17 cellular contexts compared by ENCODE assay signal in genomic region chr5:127602481-127602880, GRCh38. TPM values are rescaled to one million over a fixed set of nuclear protein-coding genes. Genes with fewer than 3 reads are reported as not detected.
"Had no signal": no experiment of that assay in that cellular context is flagged by ENCODE, and none has a peak within 500 bp of the region (broad histone marks: within the 10 kb centered on the region; RNA-seq: fewer than 3 reads in every experiment).

No MANE protein-coding gene starts in this region.

- H3K4me3 Mint-ChIP-seq: activated CD8-positive, alpha-beta T cell treated with anti-CD3 and anti-CD28 coated beads, Interleukin-2, amount 10 ng/mL, durations not matched to agents 7 days and 5 days; activated naive CD8-positive, alpha-beta T cell treated with anti-CD3 and anti-CD28 coated beads, Interleukin-2, amount 50 U/mL, for 24 hours had no signal

- H3K9me3 ChIP-seq: colonic mucosa had no signal

- H3K4me3 ChIP-seq: colonic mucosa had no signal

- DNase-seq: activated CD4-positive, alpha-beta T cell treated with anti-CD3 and anti-CD28 coated beads for 48 hours; activated CD8-positive, alpha-beta memory T cell treated with anti-CD3 and anti-CD28 coated beads, Interleukin-2, amount 50 U/mL, for 48 hours; activated CD8-positive, alpha-beta T cell treated with anti-CD3 and anti-CD28 coated beads, Interleukin-2, amount 10 ng/mL, durations not matched to agents 7 days and 5 days; activated naive CD4-positive, alpha-beta T cell treated with Interleukin-2 at 50 U/mL for 16 hours; activated naive CD8-positive, alpha-beta T cell treated with anti-CD3 and anti-CD28 coated beads, Interleukin-2, amount 50 U/mL, for 24 hours; caudate nucleus; colonic mucosa; effector CD8-positive, alpha-beta T cell; hippocampal formation; stimulated activated CD4-positive, alpha-beta T cell treated with anti-CD3 and anti-CD28 coated beads, Interleukin-2, amount 100 ng/mL, for 48 hours; T1000 had no signal

- H3K36me3 ChIP-seq: colonic mucosa had no signal

- H3K9me3 Mint-ChIP-seq: activated naive CD8-positive, alpha-beta T cell treated with anti-CD3 and anti-CD28 coated beads, Interleukin-2, amount 50 U/mL, for 24 hours had no signal

- H3K27ac ChIP-seq: colonic mucosa, epithelial cell of prostate, parathyroid adenoma, VCaP had no signal

- ATAC-seq: activated CD8-positive, alpha-beta T cell treated with anti-CD3 and anti-CD28 coated beads, Interleukin-2, amount 10 ng/mL, durations not matched to agents 7 days and 5 days; activated naive CD8-positive, alpha-beta T cell treated with anti-CD3 and anti-CD28 coated beads, Interleukin-2, amount 50 U/mL, for 24 hours had no signal

- H3K27ac Mint-ChIP-seq: activated CD8-positive, alpha-beta T cell treated with anti-CD3 and anti-CD28 coated beads, Interleukin-2, amount 10 ng/mL, durations not matched to agents 7 days and 5 days; activated naive CD8-positive, alpha-beta T cell treated with anti-CD3 and anti-CD28 coated beads, Interleukin-2, amount 50 U/mL, for 24 hours had no signal

- H3K4me1 ChIP-seq: colonic mucosa had no signal

- H3K4me1 Mint-ChIP-seq: activated naive CD8-positive, alpha-beta T cell treated with anti-CD3 and anti-CD28 coated beads, Interleukin-2, amount 50 U/mL, for 24 hours had no signal

- H3K27me3 ChIP-seq: colonic mucosa had no signal

RNA-seq across cellular contexts. Expression of gene CTXN3, which starts 46.4 kb away (rescaled TPM):
- total RNA-seq: activated CD8-positive, alpha-beta T cell treated with anti-CD3 and anti-CD28 coated beads, Interleukin-2, amount 10 ng/mL, durations not matched to agents 7 days and 5 days; astrocyte; colonic mucosa; lower leg skin; renal cortical epithelial cell had no signal
